In the genomic region with DNA sequence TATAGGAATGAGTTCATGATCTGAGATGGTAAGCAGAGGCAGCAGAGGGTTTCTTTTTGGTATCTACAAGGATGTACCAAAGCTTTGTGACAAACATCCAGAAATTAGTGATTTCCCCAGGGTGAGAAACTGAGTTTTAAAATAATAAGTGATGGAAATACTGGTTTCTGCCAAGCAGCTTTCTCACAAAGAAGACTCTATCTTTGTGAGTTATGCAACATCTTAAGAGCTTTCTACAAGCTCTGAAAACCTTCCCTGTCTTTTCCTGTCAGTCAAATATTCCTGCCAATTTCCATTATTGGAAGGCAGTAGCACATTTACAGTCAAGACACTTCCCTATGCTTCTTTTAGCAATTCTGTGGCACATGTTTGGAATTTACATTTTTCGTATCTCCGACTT, we compare ENCODE assay signal across 1 cellular context.
TF ChIP-seq lines count a peak whose summit lies in the region.

No MANE protein-coding gene starts in this region.

TF ChIP-seq in WTC11, 78 proteins besides CTCF, POLR2A, EP300 and RAD21 (continued from another document):
- TF ChIP-seq, protein P1, sequence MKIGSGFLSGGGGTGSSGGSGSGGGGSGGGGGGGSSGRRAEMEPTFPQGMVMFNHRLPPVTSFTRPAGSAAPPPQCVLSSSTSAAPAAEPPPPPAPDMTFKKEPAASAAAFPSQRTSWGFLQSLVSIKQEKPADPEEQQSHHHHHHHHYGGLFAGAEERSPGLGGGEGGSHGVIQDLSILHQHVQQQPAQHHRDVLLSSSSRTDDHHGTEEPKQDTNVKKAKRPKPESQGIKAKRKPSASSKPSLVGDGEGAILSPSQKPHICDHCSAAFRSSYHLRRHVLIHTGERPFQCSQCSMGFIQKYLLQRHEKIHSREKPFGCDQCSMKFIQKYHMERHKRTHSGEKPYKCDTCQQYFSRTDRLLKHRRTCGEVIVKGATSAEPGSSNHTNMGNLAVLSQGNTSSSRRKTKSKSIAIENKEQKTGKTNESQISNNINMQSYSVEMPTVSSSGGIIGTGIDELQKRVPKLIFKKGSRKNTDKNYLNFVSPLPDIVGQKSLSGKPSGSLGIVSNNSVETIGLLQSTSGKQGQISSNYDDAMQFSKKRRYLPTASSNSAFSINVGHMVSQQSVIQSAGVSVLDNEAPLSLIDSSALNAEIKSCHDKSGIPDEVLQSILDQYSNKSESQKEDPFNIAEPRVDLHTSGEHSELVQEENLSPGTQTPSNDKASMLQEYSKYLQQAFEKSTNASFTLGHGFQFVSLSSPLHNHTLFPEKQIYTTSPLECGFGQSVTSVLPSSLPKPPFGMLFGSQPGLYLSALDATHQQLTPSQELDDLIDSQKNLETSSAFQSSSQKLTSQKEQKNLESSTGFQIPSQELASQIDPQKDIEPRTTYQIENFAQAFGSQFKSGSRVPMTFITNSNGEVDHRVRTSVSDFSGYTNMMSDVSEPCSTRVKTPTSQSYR (CRISPR knock-in tag; IDR thresholded peaks at IDR 0.05): no peak
- no peak for TF ChIP-seq MXD4 (CRISPR knock-in tag; IDR thresholded peaks at IDR 0.05; ENCODE audit: borderline replicate concordance)
- TF ChIP-seq, protein P2, sequence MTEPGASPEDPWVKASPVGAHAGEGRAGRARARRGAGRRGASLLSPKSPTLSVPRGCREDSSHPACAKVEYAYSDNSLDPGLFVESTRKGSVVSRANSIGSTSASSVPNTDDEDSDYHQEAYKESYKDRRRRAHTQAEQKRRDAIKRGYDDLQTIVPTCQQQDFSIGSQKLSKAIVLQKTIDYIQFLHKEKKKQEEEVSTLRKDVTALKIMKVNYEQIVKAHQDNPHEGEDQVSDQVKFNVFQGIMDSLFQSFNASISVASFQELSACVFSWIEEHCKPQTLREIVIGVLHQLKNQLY (CRISPR knock-in tag; IDR thresholded peaks at IDR 0.05): no peak
- TF ChIP-seq, protein P3, sequence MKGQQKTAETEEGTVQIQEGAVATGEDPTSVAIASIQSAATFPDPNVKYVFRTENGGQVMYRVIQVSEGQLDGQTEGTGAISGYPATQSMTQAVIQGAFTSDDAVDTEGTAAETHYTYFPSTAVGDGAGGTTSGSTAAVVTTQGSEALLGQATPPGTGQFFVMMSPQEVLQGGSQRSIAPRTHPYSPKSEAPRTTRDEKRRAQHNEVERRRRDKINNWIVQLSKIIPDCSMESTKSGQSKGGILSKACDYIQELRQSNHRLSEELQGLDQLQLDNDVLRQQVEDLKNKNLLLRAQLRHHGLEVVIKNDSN (CRISPR knock-in tag; IDR thresholded peaks at IDR 0.05): no peak
- TF ChIP-seq ZNF396 (CRISPR knock-in tag; IDR thresholded peaks at IDR 0.05; ENCODE audit: borderline replicate concordance): no peak
- TF ChIP-seq, protein P4, sequence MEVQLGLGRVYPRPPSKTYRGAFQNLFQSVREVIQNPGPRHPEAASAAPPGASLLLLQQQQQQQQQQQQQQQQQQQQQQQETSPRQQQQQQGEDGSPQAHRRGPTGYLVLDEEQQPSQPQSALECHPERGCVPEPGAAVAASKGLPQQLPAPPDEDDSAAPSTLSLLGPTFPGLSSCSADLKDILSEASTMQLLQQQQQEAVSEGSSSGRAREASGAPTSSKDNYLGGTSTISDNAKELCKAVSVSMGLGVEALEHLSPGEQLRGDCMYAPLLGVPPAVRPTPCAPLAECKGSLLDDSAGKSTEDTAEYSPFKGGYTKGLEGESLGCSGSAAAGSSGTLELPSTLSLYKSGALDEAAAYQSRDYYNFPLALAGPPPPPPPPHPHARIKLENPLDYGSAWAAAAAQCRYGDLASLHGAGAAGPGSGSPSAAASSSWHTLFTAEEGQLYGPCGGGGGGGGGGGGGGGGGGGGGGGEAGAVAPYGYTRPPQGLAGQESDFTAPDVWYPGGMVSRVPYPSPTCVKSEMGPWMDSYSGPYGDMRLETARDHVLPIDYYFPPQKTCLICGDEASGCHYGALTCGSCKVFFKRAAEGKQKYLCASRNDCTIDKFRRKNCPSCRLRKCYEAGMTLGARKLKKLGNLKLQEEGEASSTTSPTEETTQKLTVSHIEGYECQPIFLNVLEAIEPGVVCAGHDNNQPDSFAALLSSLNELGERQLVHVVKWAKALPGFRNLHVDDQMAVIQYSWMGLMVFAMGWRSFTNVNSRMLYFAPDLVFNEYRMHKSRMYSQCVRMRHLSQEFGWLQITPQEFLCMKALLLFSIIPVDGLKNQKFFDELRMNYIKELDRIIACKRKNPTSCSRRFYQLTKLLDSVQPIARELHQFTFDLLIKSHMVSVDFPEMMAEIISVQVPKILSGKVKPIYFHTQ (CRISPR knock-in tag; IDR thresholded peaks at IDR 0.05): no peak
- no peak for TF ChIP-seq ZNF423 (CRISPR knock-in tag; IDR thresholded peaks at IDR 0.05)
